In the genomic region with DNA sequence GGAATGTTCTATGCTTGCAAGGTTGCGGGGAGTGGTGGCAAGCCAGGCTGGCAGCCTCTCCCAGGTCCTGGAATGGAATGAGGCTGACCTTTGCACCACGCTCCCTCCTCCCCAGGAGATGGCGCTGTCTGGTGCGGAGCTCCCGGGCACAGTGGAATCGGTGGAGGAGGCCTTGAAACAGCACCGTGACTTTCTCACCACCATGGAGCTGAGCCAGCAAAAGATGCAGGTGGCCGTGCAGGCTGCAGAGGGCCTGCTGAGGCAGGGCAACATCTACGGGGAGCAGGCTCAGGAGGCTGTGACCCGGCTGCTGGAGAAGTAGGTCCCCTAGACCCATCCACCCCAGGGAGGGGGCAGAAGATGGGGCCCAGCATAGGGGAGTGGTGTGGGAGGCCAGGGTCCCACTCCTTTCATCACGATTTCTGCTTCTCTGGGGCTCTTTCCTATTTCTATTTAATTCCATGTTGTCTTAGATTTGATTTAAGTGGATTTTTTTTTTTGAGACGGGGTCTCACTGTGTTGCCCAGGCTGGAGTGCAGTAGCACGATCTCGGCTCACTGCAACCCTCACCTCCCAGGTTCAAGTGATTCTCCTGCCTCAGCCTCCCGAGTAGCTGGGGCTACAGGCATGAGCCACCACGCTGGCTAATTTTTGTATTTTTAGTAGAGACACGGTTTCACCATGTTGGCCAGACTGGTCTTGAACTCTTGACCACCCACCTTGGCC, we compare ENCODE assay signal across 1 cellular context.
TF ChIP-seq lines count a peak whose summit lies in the region.

No MANE protein-coding gene starts in this region.

TF ChIP-seq in HepG2, 621 proteins besides CTCF, POLR2A, EP300 and RAD21 (continued from another document and continues in another):
- TF ChIP-seq, protein P1, sequence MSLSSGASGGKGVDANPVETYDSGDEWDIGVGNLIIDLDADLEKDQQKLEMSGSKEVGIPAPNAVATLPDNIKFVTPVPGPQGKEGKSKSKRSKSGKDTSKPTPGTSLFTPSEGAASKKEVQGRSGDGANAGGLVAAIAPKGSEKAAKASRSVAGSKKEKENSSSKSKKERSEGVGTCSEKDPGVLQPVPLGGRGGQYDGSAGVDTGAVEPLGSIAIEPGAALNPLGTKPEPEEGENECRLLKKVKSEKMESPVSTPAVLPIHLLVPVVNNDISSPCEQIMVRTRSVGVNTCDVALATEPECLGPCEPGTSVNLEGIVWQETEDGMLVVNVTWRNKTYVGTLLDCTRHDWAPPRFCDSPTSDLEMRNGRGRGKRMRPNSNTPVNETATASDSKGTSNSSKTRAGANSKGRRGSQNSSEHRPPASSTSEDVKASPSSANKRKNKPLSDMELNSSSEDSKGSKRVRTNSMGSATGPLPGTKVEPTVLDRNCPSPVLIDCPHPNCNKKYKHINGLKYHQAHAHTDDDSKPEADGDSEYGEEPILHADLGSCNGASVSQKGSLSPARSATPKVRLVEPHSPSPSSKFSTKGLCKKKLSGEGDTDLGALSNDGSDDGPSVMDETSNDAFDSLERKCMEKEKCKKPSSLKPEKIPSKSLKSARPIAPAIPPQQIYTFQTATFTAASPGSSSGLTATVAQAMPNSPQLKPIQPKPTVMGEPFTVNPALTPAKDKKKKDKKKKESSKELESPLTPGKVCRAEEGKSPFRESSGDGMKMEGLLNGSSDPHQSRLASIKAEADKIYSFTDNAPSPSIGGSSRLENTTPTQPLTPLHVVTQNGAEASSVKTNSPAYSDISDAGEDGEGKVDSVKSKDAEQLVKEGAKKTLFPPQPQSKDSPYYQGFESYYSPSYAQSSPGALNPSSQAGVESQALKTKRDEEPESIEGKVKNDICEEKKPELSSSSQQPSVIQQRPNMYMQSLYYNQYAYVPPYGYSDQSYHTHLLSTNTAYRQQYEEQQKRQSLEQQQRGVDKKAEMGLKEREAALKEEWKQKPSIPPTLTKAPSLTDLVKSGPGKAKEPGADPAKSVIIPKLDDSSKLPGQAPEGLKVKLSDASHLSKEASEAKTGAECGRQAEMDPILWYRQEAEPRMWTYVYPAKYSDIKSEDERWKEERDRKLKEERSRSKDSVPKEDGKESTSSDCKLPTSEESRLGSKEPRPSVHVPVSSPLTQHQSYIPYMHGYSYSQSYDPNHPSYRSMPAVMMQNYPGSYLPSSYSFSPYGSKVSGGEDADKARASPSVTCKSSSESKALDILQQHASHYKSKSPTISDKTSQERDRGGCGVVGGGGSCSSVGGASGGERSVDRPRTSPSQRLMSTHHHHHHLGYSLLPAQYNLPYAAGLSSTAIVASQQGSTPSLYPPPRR (CRISPR knock-in tag; IDR thresholded peaks at IDR 0.05; ENCODE audit: borderline replicate concordance): no peak
- TF ChIP-seq TBX3 (IDR thresholded peaks at IDR 0.05; ENCODE audit: borderline replicate concordance): no peak
- TF ChIP-seq NRL (CRISPR knock-in tag; IDR thresholded peaks at IDR 0.05; ENCODE audit: borderline replicate concordance): peak; percentile 22; the same call in 1 of the 2 replicates
- peak; percentile 99 for TF ChIP-seq HNF4G (IDR thresholded peaks at IDR 0.05; ENCODE audit: borderline replicate concordance, low read depth, low read length)
- TF ChIP-seq HNF4G (CRISPR knock-in tag; IDR thresholded peaks at IDR 0.05; ENCODE audit: borderline replicate concordance, low read depth): peak; percentile 94
- TF ChIP-seq TFDP2 (CRISPR knock-in tag; IDR thresholded peaks at IDR 0.05): no peak
- peak; percentile 52 for TF ChIP-seq THAP11 (CRISPR knock-in tag; IDR thresholded peaks at IDR 0.05)
- TF ChIP-seq, protein P2, sequence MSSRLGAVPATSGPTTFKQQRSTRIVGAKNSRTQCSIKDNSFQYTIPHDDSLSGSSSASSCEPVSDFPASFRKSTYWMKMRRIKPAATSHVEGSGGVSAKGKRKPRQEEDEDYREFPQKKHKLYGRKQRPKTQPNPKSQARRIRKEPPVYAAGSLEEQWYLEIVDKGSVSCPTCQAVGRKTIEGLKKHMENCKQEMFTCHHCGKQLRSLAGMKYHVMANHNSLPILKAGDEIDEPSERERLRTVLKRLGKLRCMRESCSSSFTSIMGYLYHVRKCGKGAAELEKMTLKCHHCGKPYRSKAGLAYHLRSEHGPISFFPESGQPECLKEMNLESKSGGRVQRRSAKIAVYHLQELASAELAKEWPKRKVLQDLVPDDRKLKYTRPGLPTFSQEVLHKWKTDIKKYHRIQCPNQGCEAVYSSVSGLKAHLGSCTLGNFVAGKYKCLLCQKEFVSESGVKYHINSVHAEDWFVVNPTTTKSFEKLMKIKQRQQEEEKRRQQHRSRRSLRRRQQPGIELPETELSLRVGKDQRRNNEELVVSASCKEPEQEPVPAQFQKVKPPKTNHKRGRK (CRISPR knock-in tag; IDR thresholded peaks at IDR 0.05): no peak
- no peak for TF ChIP-seq SRY (CRISPR knock-in tag; IDR thresholded peaks at IDR 0.05)
- TF ChIP-seq, protein P3, sequence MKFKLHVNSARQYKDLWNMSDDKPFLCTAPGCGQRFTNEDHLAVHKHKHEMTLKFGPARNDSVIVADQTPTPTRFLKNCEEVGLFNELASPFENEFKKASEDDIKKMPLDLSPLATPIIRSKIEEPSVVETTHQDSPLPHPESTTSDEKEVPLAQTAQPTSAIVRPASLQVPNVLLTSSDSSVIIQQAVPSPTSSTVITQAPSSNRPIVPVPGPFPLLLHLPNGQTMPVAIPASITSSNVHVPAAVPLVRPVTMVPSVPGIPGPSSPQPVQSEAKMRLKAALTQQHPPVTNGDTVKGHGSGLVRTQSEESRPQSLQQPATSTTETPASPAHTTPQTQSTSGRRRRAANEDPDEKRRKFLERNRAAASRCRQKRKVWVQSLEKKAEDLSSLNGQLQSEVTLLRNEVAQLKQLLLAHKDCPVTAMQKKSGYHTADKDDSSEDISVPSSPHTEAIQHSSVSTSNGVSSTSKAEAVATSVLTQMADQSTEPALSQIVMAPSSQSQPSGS (CRISPR knock-in tag; IDR thresholded peaks at IDR 0.05): 0 out of 2 replicates have a peak, but pooled peaks have one; percentile 15
- TF ChIP-seq, protein P4, sequence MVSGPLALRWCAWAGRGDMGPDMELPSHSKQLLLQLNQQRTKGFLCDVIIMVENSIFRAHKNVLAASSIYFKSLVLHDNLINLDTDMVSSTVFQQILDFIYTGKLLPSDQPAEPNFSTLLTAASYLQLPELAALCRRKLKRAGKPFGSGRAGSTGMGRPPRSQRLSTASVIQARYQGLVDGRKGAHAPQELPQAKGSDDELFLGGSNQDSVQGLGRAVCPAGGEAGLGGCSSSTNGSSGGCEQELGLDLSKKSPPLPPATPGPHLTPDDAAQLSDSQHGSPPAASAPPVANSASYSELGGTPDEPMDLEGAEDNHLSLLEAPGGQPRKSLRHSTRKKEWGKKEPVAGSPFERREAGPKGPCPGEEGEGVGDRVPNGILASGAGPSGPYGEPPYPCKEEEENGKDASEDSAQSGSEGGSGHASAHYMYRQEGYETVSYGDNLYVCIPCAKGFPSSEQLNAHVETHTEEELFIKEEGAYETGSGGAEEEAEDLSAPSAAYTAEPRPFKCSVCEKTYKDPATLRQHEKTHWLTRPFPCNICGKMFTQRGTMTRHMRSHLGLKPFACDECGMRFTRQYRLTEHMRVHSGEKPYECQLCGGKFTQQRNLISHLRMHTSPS (CRISPR knock-in tag; IDR thresholded peaks at IDR 0.05; ENCODE audit: low read depth): peak; percentile 63; the same call in 1 of the 2 replicates
- TF ChIP-seq ZNF350 (CRISPR knock-in tag; IDR thresholded peaks at IDR 0.05; ENCODE audit: borderline replicate concordance, low read depth): 0 out of 2 replicates have a peak, but pooled peaks have one; percentile 37
- no peak for TF ChIP-seq ZNF3 (CRISPR knock-in tag; IDR thresholded peaks at IDR 0.05)
- TF ChIP-seq GZF1 (CRISPR knock-in tag; IDR thresholded peaks at IDR 0.05): no peak
- no peak for TF ChIP-seq SYNCRIP (IDR thresholded peaks at IDR 0.05; ENCODE audit: insufficient read depth, low read depth, low read length)
- peak; percentile 31; the same call in 1 of the 2 replicates for TF ChIP-seq ZNF614 (CRISPR knock-in tag; IDR thresholded peaks at IDR 0.05; ENCODE audit: borderline replicate concordance)
- TF ChIP-seq ZNF841 (CRISPR knock-in tag; IDR thresholded peaks at IDR 0.05; ENCODE audit: borderline replicate concordance): no peak
- TF ChIP-seq MBD4 (IDR thresholded peaks at IDR 0.05; ENCODE audit: borderline replicate concordance, low read length): no peak
- peak; percentile 41; the same call in 1 of the 2 replicates for TF ChIP-seq SAP130 (CRISPR knock-in tag; IDR thresholded peaks at IDR 0.05; ENCODE audit: low read depth)
- peak; percentile 76; the same call in 1 of the 2 replicates for TF ChIP-seq MIER2 (CRISPR knock-in tag; IDR thresholded peaks at IDR 0.05)
- TF ChIP-seq ZNF644 (CRISPR knock-in tag; IDR thresholded peaks at IDR 0.05; ENCODE audit: low read depth): 0 out of 2 replicates have a peak, but pooled peaks have one; percentile 24
- TF ChIP-seq ZNF605 (CRISPR knock-in tag; IDR thresholded peaks at IDR 0.05): no peak
- no peak for TF ChIP-seq ZNF550 (CRISPR knock-in tag; IDR thresholded peaks at IDR 0.05; ENCODE audit: borderline replicate concordance)
- TF ChIP-seq NAIF1 (CRISPR knock-in tag; IDR thresholded peaks at IDR 0.05; ENCODE audit: borderline replicate concordance): no peak
- TF ChIP-seq, protein P5, sequence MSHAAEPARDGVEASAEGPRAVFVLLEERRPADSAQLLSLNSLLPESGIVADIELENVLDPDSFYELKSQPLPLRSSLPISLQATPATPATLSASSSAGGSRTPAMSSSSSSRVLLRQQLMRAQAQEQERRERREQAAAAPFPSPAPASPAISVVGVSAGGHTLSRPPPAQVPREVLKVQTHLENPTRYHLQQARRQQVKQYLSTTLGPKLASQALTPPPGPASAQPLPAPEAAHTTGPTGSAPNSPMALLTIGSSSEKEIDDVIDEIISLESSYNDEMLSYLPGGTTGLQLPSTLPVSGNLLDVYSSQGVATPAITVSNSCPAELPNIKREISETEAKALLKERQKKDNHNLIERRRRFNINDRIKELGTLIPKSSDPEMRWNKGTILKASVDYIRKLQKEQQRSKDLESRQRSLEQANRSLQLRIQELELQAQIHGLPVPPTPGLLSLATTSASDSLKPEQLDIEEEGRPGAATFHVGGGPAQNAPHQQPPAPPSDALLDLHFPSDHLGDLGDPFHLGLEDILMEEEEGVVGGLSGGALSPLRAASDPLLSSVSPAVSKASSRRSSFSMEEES (CRISPR knock-in tag; IDR thresholded peaks at IDR 0.05): no peak
- TF ChIP-seq ZBTB33 (CRISPR knock-in tag; IDR thresholded peaks at IDR 0.05): peak; percentile 44; the same call in 1 of the 2 replicates
- TF ChIP-seq ZNF33A (CRISPR knock-in tag; IDR thresholded peaks at IDR 0.05; ENCODE audit: borderline replicate concordance): no peak
- TF ChIP-seq HMGXB4 (CRISPR knock-in tag; IDR thresholded peaks at IDR 0.05; ENCODE audit: borderline replicate concordance in 1 of 2, low read depth in 1 of 2): peak in 1 of 2 experiments; percentile 77; a peak in 2 of 4 replicates
- 0 out of 2 replicates have a peak, but pooled peaks have one; percentile 37 for TF ChIP-seq ZNF263 (CRISPR knock-in tag; IDR thresholded peaks at IDR 0.05)
- no peak for TF ChIP-seq ZNF572 (CRISPR knock-in tag; IDR thresholded peaks at IDR 0.05)
- no peak for TF ChIP-seq ZNF280B (CRISPR knock-in tag; IDR thresholded peaks at IDR 0.05; ENCODE audit: borderline replicate concordance)
- no peak for TF ChIP-seq AKAP8 (CRISPR knock-in tag; IDR thresholded peaks at IDR 0.05)
- no peak for TF ChIP-seq GPBP1L1 (CRISPR knock-in tag; IDR thresholded peaks at IDR 0.05)
